Comparison of ENCODE assay signal across 16 cellular contexts in genomic region chr12:53122961-53123468, GRCh38. TPM values are rescaled to one million over a fixed set of nuclear protein-coding genes. Genes with fewer than 3 reads are reported as not detected.
DNase-seq lines count a peak whose midpoint lies in the region; ATAC-seq and TF ChIP-seq lines count a peak whose summit lies in the region.
"Had no signal": no experiment of that assay in that cellular context is flagged by ENCODE, and none has a peak within 500 bp of the region (broad histone marks: within the 10 kb centered on the region; RNA-seq: fewer than 3 reads in every experiment).

No MANE protein-coding gene starts in this region.

- H3K4me1 Mint-ChIP-seq in progenitor cell of endocrine pancreas (ENCODE audit: low read depth): peaks cover 6% of the 10 kb centered on the region
- no peaks in the 10 kb centered on the region for H3K4me1 Mint-ChIP-seq in CD4-positive, alpha-beta T cell (ENCODE audit: low read depth)

- H3K36me3 ChIP-seq in IMR-90 (ENCODE audit: control insufficient read depth, insufficient read depth, low read length): no peaks in the 10 kb centered on the region
- H3K36me3 ChIP-seq in adrenal gland (replicated peaks in 1 of 2): no peaks in the 10 kb centered on the region
- H3K36me3 ChIP-seq: tibial nerve had no signal

- H2AK5ac ChIP-seq in IMR-90 (ENCODE audit: low read depth, low read length): no peak overlapping the region

- H4K8ac ChIP-seq in IMR-90 (ENCODE audit: low read depth in 2 of 2, low read length in 2 of 2): no peak overlapping the region

- POLR2A ChIA-PET in IMR-90 (lab: Charles Lee; ENCODE audit: unreplicated experiment): no interaction called here
- POLR2A ChIA-PET in CD4-positive, alpha-beta T cell (lab: Charles Lee): no interaction called here

- DNase-seq in NCI-H510A treated with DMSO at 0.1 percent for 48 hours (lab: John Stamatoyannopoulos, UW) (peak; percentile 5), NCI-H510A (lab: John Stamatoyannopoulos, UW) (no peak), IMR-90 (peak; percentile 35), coronary artery (ENCODE audit: low spot score) (peak; percentile 53), progenitor cell of endocrine pancreas (ENCODE audit: low spot score, unreplicated experiment) (no peak), adrenal gland (no peak)
- DNase-seq in CD4-positive, alpha-beta T cell: no peak
- DNase-seq: Calu3, kidney, NCI-H2081, psoas muscle had no signal

- TF ChIP-seq POLR2A in IMR-90 (IDR thresholded peaks at IDR 0.05; ENCODE audit: low read depth, low read length) (no peak), adrenal gland (IDR thresholded peaks at IDR 0.05) (no peak)

- in situ Hi-C loops in IMR-90 (cut with MboI; ENCODE audit: low sequenced_read_pairs): no loop called here

- peaks cover 10% of the 10 kb centered on the region for H3K9me1 ChIP-seq in IMR-90 (ENCODE audit: insufficient read depth, low read length)

- dilution Hi-C loops in IMR-90 (cut with HindIII; ENCODE audit: low sequenced_read_pairs, unreplicated experiment): no loop called here

- no peak overlapping the region for H3K14ac ChIP-seq in IMR-90 (replicated peaks; ENCODE audit: low read depth, low read length)

- H3K4me1 ChIP-seq in IMR-90 (ENCODE audit: control insufficient read depth, insufficient read depth, low read length) (peaks cover 3% of the 10 kb centered on the region; the same call in 1 of the 2 replicates), adrenal gland (replicated peaks in 1 of 2) (no peaks in the 10 kb centered on the region)
- H3K4me1 ChIP-seq: psoas muscle, tibial nerve had no signal

- no TSS peak for BruUV-seq in IMR-90 (replicated peaks; lab: Mats Ljungman, UMichigan)

- no peaks in the 10 kb centered on the region for H4K20me1 ChIP-seq in IMR-90 (ENCODE audit: insufficient read depth, low read length)

- H3K27ac ChIP-seq in IMR-90 (ENCODE audit: insufficient read depth, low read length) (no peak overlapping the region), coronary artery (no peak overlapping the region), adrenal gland (no peak overlapping the region)
- no peak overlapping the region for H3K27ac ChIP-seq in CD4-positive, alpha-beta T cell (ENCODE audit: low read depth, low read length)
- H3K27ac ChIP-seq: HL-60, psoas muscle, tibial nerve had no signal

- peak overlapping the region; percentile 3 for H2AK9ac ChIP-seq in IMR-90 (replicated peaks; ENCODE audit: low read depth, low read length, poor library complexity)

- H3K18ac ChIP-seq in IMR-90 (ENCODE audit: low read depth, low read length): no peak overlapping the region

- H4K5ac ChIP-seq in IMR-90 (ENCODE audit: low read depth, low read length): no peak overlapping the region

- peaks cover 4% of the 10 kb centered on the region; the same call in 1 of the 2 replicates for H3K27me3 ChIP-seq in IMR-90 (ENCODE audit: control insufficient read depth, insufficient read depth, low read length)
- H3K27me3 ChIP-seq in adrenal gland: no peaks in the 10 kb centered on the region
- H3K27me3 ChIP-seq in CD4-positive, alpha-beta T cell (ENCODE audit: control insufficient read depth, insufficient read depth, low read length): no peaks in the 10 kb centered on the region
- H3K27me3 ChIP-seq: tibial nerve had no signal

- no peak overlapping the region for H2BK20ac ChIP-seq in IMR-90 (ENCODE audit: low read depth, low read length)

- H3K56ac ChIP-seq in IMR-90 (ENCODE audit: extremely low read depth, insufficient read depth, low read length): no peak overlapping the region

- H3K9me3 ChIP-seq in IMR-90 (ENCODE audit: control insufficient read depth, insufficient read depth, low read length) (no peaks in the 10 kb centered on the region), adrenal gland (replicated peaks in 1 of 3) (no peaks in the 10 kb centered on the region)
- H3K9me3 ChIP-seq in CD4-positive, alpha-beta T cell (ENCODE audit: control insufficient read depth, low read length): no peaks in the 10 kb centered on the region
- H3K9me3 ChIP-seq: psoas muscle, tibial nerve had no signal

- peak overlapping the region; percentile 3 for H2AFZ ChIP-seq in IMR-90 (replicated peaks; ENCODE audit: low read length, poor library complexity)

- TF ChIP-seq CTCF in IMR-90 (conservative IDR thresholded peaks at IDR 0.05; ENCODE audit: low read depth, low read length) (no peak), coronary artery (IDR thresholded peaks at IDR 0.05) (no peak), progenitor cell of endocrine pancreas (IDR thresholded peaks at IDR 0.05; ENCODE audit: unreplicated experiment) (no peak), adrenal gland (IDR thresholded peaks at IDR 0.05) (no peak)
- TF ChIP-seq CTCF in CD4-positive, alpha-beta T cell (IDR thresholded peaks at IDR 0.05): no peak

- intact Hi-C loops in IMR-90 (cut with micrococcal nuclease) (no loop called here), adrenal gland (cut with DNase I) (no loop called here)
- intact Hi-C loops in CD4-positive, alpha-beta T cell (cut with DNase I, micrococcal nuclease): no loop called here

- TF ChIP-seq RAD21 in IMR-90 (IDR thresholded peaks at IDR 0.05; ENCODE audit: low read length): no peak

- 92% methylated on average over 2 of the region's 10 CpGs; no CpG with 5 or more reads in 1 of the 2 experiments for WGBS in IMR-90 (ENCODE audit: extremely low coverage in 2 of 2, insufficient read length in 1 of 2), 2 experiments
- 84 to 95% (median 93%) methylated on average over 2 to 10 of the region's 10 CpGs for WGBS in adrenal gland, 4 donors

- peak overlapping the region; percentile 13 for H3K27ac Mint-ChIP-seq in progenitor cell of endocrine pancreas
- H3K27ac Mint-ChIP-seq in CD4-positive, alpha-beta T cell: no peak overlapping the region
- H3K27ac Mint-ChIP-seq: activated T-helper 1 cell treated with anti-CD3 and anti-CD28 coated beads, Interleukin-12 subunit alpha, Interleukin-12 subunit beta, Interleukin-2, Interleukin-4 antibody, amounts not matched to agents 30 ng/mL and 10 ng/mL and 1 ng/mL, durations not matched to agents 14 hours and 24 hours and 36 hours had no signal

- H3K4me3 ChIP-seq in IMR-90 (ENCODE audit: insufficient read depth, low read depth, low read length) (no peak overlapping the region), coronary artery (no peak overlapping the region), adrenal gland (no peak overlapping the region)
- H3K4me3 ChIP-seq: psoas muscle had no signal

- H3K36me3 Mint-ChIP-seq in progenitor cell of endocrine pancreas (ENCODE audit: insufficient read depth): peaks cover 1% of the 10 kb centered on the region
- H3K36me3 Mint-ChIP-seq in CD4-positive, alpha-beta T cell (ENCODE audit: low read depth): no peaks in the 10 kb centered on the region

- H2BK120ac ChIP-seq in IMR-90 (ENCODE audit: low read depth, low read length): no peak overlapping the region

- no peak overlapping the region for H3K4me2 ChIP-seq in IMR-90 (ENCODE audit: low read depth, low read length)

- no peak overlapping the region for H3K23ac ChIP-seq in IMR-90 (ENCODE audit: low read depth, low read length)

- no peak overlapping the region for H3K9ac ChIP-seq in IMR-90 (ENCODE audit: low read depth, low read length)

- no peaks in the 10 kb centered on the region for H3K9me3 Mint-ChIP-seq in progenitor cell of endocrine pancreas (ENCODE audit: low read depth)
- no peaks in the 10 kb centered on the region for H3K9me3 Mint-ChIP-seq in CD4-positive, alpha-beta T cell
- H3K9me3 Mint-ChIP-seq: activated T-helper 1 cell treated with anti-CD3 and anti-CD28 coated beads, Interleukin-12 subunit alpha, Interleukin-12 subunit beta, Interleukin-2, Interleukin-4 antibody, amounts not matched to agents 30 ng/mL and 10 ng/mL and 1 ng/mL, durations not matched to agents 14 hours and 24 hours and 36 hours had no signal

- CTCF ChIA-PET in IMR-90 (lab: Yijun Ruan, JAX): no interaction called here
- CTCF ChIA-PET in CD4-positive, alpha-beta T cell (lab: Charles Lee): no interaction called here

- no peak; the same call in 1 of the 2 replicates for ATAC-seq in IMR-90 (ENCODE audit: low read depth)
- ATAC-seq in GM19023 (IDR thresholded peaks at IDR 0.05; ENCODE audit: unreplicated experiment): no peak
- no peak for ATAC-seq in CD4-positive, alpha-beta T cell (ENCODE audit: poor library complexity)
- ATAC-seq: PC-3, psoas muscle had no signal

- H3K79me1 ChIP-seq in IMR-90 (ENCODE audit: low read depth in 1 of 2, low read length in 2 of 2): no peaks in the 10 kb centered on the region

- H3K4ac ChIP-seq in IMR-90 (ENCODE audit: low read depth, low read length): no peak overlapping the region

- no peak overlapping the region for H2BK5ac ChIP-seq in IMR-90 (ENCODE audit: low read depth, low read length, poor library complexity, severe bottlenecking)

- no peak overlapping the region for H4K91ac ChIP-seq in IMR-90 (ENCODE audit: insufficient read depth, low read depth, low read length)

- no peak overlapping the region for H2BK15ac ChIP-seq in IMR-90 (ENCODE audit: low read depth, low read length)

- H3K4me3 Mint-ChIP-seq in progenitor cell of endocrine pancreas (ENCODE audit: low read depth): no peak overlapping the region
- no peak overlapping the region for H3K4me3 Mint-ChIP-seq in CD4-positive, alpha-beta T cell
- H3K4me3 Mint-ChIP-seq: activated T-helper 1 cell treated with anti-CD3 and anti-CD28 coated beads, Interleukin-12 subunit alpha, Interleukin-12 subunit beta, Interleukin-2, Interleukin-4 antibody, amounts not matched to agents 30 ng/mL and 10 ng/mL and 1 ng/mL, durations not matched to agents 14 hours and 24 hours and 36 hours had no signal

- peaks cover 3% of the 10 kb centered on the region for H3K27me3 Mint-ChIP-seq in progenitor cell of endocrine pancreas
- no peaks in the 10 kb centered on the region for H3K27me3 Mint-ChIP-seq in CD4-positive, alpha-beta T cell

RNA-seq across cellular contexts. Expression of gene SOAT2, which starts 19.7 kb away (rescaled TPM):
- total RNA-seq in IMR-90 (2012; rRNA removed): under 0.01 and 0.18 TPM in 2 replicates
- polyA plus RNA-seq in IMR-90 (2012; rRNA removed): 0.39 and 0.55 TPM in 2 replicates
- polyA plus RNA-seq in IMR-90 (2012; cell fraction: cytosol; rRNA removed): 0.18 and 0.27 TPM in 2 replicates
- polyA plus RNA-seq in IMR-90 (2012; cell fraction: nucleus; rRNA removed; ENCODE audit: low replicate concordance): 0.52 and 1.3 TPM in 2 replicates
- 0.98 and 1.1 TPM in 2 replicates for total RNA-seq in progenitor cell of endocrine pancreas
- total RNA-seq in adrenal gland: under 1 TPM in 1 of 8 donors, not detected in 7; 0.79 TPM
- polyA plus RNA-seq in adrenal gland: under 1 TPM in 2 of 3 donors, not detected in 1; 0.34 to 0.48 TPM
- under 1 TPM; 0.22 to 0.49 TPM for total RNA-seq in CD4-positive, alpha-beta T cell
- total RNA-seq: activated T-helper 1 cell treated with anti-CD3 and anti-CD28 coated beads, Interleukin-12 subunit alpha, Interleukin-12 subunit beta, Interleukin-2, Interleukin-4 antibody, amounts not matched to agents 30 ng/mL and 10 ng/mL and 1 ng/mL, durations not matched to agents 14 hours and 24 hours and 36 hours; Calu3; psoas muscle had no signal

RNA-seq across cellular contexts. Expression of gene IGFBP6, which starts 25.5 kb away (rescaled TPM):
- total RNA-seq in IMR-90 (2012; rRNA removed) (124 and 140 TPM in 2 replicates), progenitor cell of endocrine pancreas (25.7 and 26.5 TPM in 2 replicates), adrenal gland (100 to 1,000 TPM in 6 of 8 donors, 10 to 100 TPM in 2; 39.5 to 559 (median 212) TPM)
- polyA plus RNA-seq in IMR-90 (2012; rRNA removed) (337 and 373 TPM in 2 replicates), adrenal gland (100 to 1,000 TPM in 2 of 3 donors, 10 to 100 TPM in 1; 26.4 to 478 (median 337) TPM)
- polyA plus RNA-seq in IMR-90 (2012; cell fraction: cytosol; rRNA removed): 592 and 623 TPM in 2 replicates
- polyA plus RNA-seq in IMR-90 (2012; cell fraction: nucleus; rRNA removed; ENCODE audit: low replicate concordance): 90.7 and 186 TPM in 2 replicates
- under 1 TPM in 1 of 2 experiments, not detected in 1; 0.49 TPM for total RNA-seq in CD4-positive, alpha-beta T cell
- total RNA-seq: activated T-helper 1 cell treated with anti-CD3 and anti-CD28 coated beads, Interleukin-12 subunit alpha, Interleukin-12 subunit beta, Interleukin-2, Interleukin-4 antibody, amounts not matched to agents 30 ng/mL and 10 ng/mL and 1 ng/mL, durations not matched to agents 14 hours and 24 hours and 36 hours had no signal

RNA-seq across cellular contexts. Expression of gene SPRYD3, which starts 43.8 kb away (rescaled TPM):
- total RNA-seq in IMR-90 (2012; rRNA removed) (21.7 and 25.6 TPM in 2 replicates), progenitor cell of endocrine pancreas (17.9 and 18.0 TPM in 2 replicates), adrenal gland (10 to 100 TPM; 32.1 to 74.6 (median 46.7) TPM)
- polyA plus RNA-seq in IMR-90 (2012; rRNA removed) (27.8 and 28.8 TPM in 2 replicates), adrenal gland (10 to 100 TPM; 16.4 to 52.8 (median 29.0) TPM)
- polyA plus RNA-seq in IMR-90 (2012; cell fraction: cytosol; rRNA removed): 20.9 and 26.7 TPM in 2 replicates
- polyA plus RNA-seq in IMR-90 (2012; cell fraction: nucleus; rRNA removed; ENCODE audit: low replicate concordance): 24.4 and 31.3 TPM in 2 replicates
- 10 to 100 TPM; 17.7 to 21.0 TPM for total RNA-seq in CD4-positive, alpha-beta T cell

RNA-seq across cellular contexts. Expression of gene ZNF740, which starts 57.5 kb away (rescaled TPM):
- 11.7 and 13.1 TPM in 2 replicates for total RNA-seq in IMR-90 (2012; rRNA removed)
- 7.0 and 14.0 TPM in 2 replicates for polyA plus RNA-seq in IMR-90 (2012; rRNA removed)
- polyA plus RNA-seq in IMR-90 (2012; cell fraction: cytosol; rRNA removed): 3.0 and 3.9 TPM in 2 replicates
- polyA plus RNA-seq in IMR-90 (2012; cell fraction: nucleus; rRNA removed; ENCODE audit: low replicate concordance): 13.8 and 55.4 TPM in 2 replicates
- 75.7 and 78.8 TPM in 2 replicates for total RNA-seq in progenitor cell of endocrine pancreas
- total RNA-seq in adrenal gland: 10 to 100 TPM in 7 of 8 donors, 1 to 10 TPM in 1; 8.8 to 61.0 (median 18.6) TPM
- 10 to 100 TPM in 2 of 3 donors, 1 to 10 TPM in 1; 6.6 to 11.3 (median 11.3) TPM for polyA plus RNA-seq in adrenal gland
- total RNA-seq in CD4-positive, alpha-beta T cell: 10 to 100 TPM; 24.4 to 24.7 TPM

RNA-seq across cellular contexts. Expression of gene CSAD, which starts 57.7 kb away (rescaled TPM):
- total RNA-seq in IMR-90 (2012; rRNA removed) (5.0 and 5.4 TPM in 2 replicates), progenitor cell of endocrine pancreas (58.6 and 59.0 TPM in 2 replicates), adrenal gland (10 to 100 TPM in 6 of 8 donors, 1 to 10 TPM in 2; 2.3 to 43.4 (median 19.8) TPM)
- polyA plus RNA-seq in IMR-90 (2012; rRNA removed) (39.8 and 45.6 TPM in 2 replicates), adrenal gland (100 to 1,000 TPM in 2 of 3 donors, 10 to 100 TPM in 1; 10.9 to 140 (median 100) TPM)
- polyA plus RNA-seq in IMR-90 (2012; cell fraction: cytosol; rRNA removed): 8.8 and 9.9 TPM in 2 replicates
- 572 and 670 TPM in 2 replicates for polyA plus RNA-seq in IMR-90 (2012; cell fraction: nucleus; rRNA removed; ENCODE audit: low replicate concordance)
- 10 to 100 TPM; 56.7 to 57.3 TPM for total RNA-seq in CD4-positive, alpha-beta T cell

Comparison
In these comparisons a context has a peak if more than half of its experiments do, and no peak if none do; other contexts are left out.
1. DNase-seq: peak in NCI-H510A treated with DMSO at 0.1 percent for 48 hours (single experiment), IMR-90 (single experiment) and coronary artery (single experiment); none in NCI-H510A (single experiment), progenitor cell of endocrine pancreas (single experiment), adrenal gland (0 of 7) and CD4-positive, alpha-beta T cell (0 of 10).
2. RNA of gene IGFBP6, which starts 25.5 kb away (total RNA-seq): 39.5 to 559 TPM in adrenal gland, 124 to 140 TPM in IMR-90 and 25.7 to 26.5 TPM in progenitor cell of endocrine pancreas; 0.49 TPM in CD4-positive, alpha-beta T cell; every median in the first group is over 10 times any median in the second.